11 cellular contexts compared by ENCODE assay signal in the genomic region with DNA sequence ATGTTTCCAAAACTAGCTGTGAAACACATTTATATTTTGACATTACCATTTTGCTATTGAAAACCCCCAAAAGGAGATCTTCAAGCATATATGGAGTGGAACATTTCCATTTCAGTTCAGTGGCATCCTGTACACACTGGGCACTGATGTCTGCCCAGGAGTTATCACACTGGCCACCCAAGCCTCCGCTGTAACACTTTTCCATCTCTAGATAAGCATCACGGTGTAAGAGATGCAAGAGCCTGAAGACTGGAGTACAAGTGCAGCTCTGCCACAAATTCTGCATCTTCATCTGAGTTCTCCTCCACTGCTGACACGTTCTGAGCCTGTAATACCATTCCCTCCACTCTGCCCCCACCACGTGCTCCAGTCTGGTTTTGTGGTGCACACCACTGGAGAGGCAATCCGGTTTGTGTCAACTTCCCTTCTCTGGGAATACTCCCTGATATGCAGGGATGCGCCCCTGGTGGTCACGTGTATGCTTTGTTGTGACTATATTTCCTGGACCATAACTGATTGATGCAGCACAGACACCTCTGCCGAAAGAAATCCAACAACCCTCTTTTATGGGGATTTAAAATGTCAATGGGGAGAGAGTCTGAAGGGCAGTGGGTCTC. TPM values are rescaled to one million over a fixed set of nuclear protein-coding genes. Genes with fewer than 3 reads are reported as not detected.
DNase-seq lines count a peak whose midpoint lies in the region; ATAC-seq and TF ChIP-seq lines count a peak whose summit lies in the region.
"Had no signal": no experiment of that assay in that cellular context is flagged by ENCODE, and none has a peak within 500 bp of the region (broad histone marks: within the 10 kb centered on the region; RNA-seq: fewer than 3 reads in every experiment).

No MANE protein-coding gene starts in this region.

- TF ChIP-seq CTCF in IMR-90 (conservative IDR thresholded peaks at IDR 0.05; ENCODE audit: low read depth, low read length) = no peak
- TF ChIP-seq CTCF in brain microvascular endothelial cell (IDR thresholded peaks at IDR 0.05; ENCODE audit: low read depth, low read length, missing control alignments) = peak; percentile 58

- H3K4me3 Mint-ChIP-seq in CD8-positive, alpha-beta memory T cell = peak overlapping the region in 1 of 7 donors; percentile 19

- no peak overlapping the region for H2BK20ac ChIP-seq in IMR-90 (ENCODE audit: low read depth, low read length)

- no peak overlapping the region; the same call in 1 of the 2 replicates for H3K23ac ChIP-seq in IMR-90 (ENCODE audit: low read depth, low read length)

- no peak overlapping the region for H3K27ac ChIP-seq in CD8-positive, alpha-beta memory T cell (ENCODE audit: low read depth, low read length)
- H3K27ac ChIP-seq in IMR-90 (ENCODE audit: insufficient read depth, low read length) = no peak overlapping the region
- H3K27ac ChIP-seq in brain microvascular endothelial cell = no peak overlapping the region
- H3K27ac ChIP-seq: breast epithelium, ovary, SK-N-MC had no signal

- peak overlapping the region in 7 of 8 donors; percentile 3 to 71 (median 34) for H3K27ac Mint-ChIP-seq in CD8-positive, alpha-beta memory T cell

- peaks cover 8 to 83% of the 10 kb centered on the region in 2 experiments; a peak in 3 of 4 replicates for H3K79me1 ChIP-seq in IMR-90 (ENCODE audit: low read depth in 1 of 2, low read length in 2 of 2)

- H3K4ac ChIP-seq in IMR-90 (ENCODE audit: low read depth, low read length) = peak overlapping the region; percentile 19

- in situ Hi-C loops in IMR-90 (cut with MboI; ENCODE audit: low sequenced_read_pairs) = no loop called here
- in situ Hi-C loops in brain microvascular endothelial cell (cut with HindIII; ENCODE audit: low pct_ligation_motif_present, low sequenced_read_pairs) = no loop called here

- WGBS in IMR-90 (ENCODE audit: extremely low coverage in 2 of 2, insufficient read length in 1 of 2), 2 experiments = 83% methylated on average over 2 of the region's 8 CpGs; no CpG with 5 or more reads in 1 of the 2 experiments

- no peak overlapping the region for H3K9ac ChIP-seq in IMR-90 (ENCODE audit: low read depth, low read length)

- CTCF ChIA-PET in CD8-positive, alpha-beta memory T cell (lab: Charles Lee) = no interaction called here
- CTCF ChIA-PET in IMR-90 (lab: Yijun Ruan, JAX) = interaction anchor here (2.0 kb wide), 1 partner anchor 9 kb away, joined by 5 read pairs; no protein-coding TSS in a partner anchor

- H3K9me3 Mint-ChIP-seq in CD8-positive, alpha-beta memory T cell = no peaks in the 10 kb centered on the region

- no peaks in the 10 kb centered on the region for H3K36me3 ChIP-seq in CD8-positive, alpha-beta memory T cell (ENCODE audit: insufficient read depth, low read length)
- H3K36me3 ChIP-seq in IMR-90 (ENCODE audit: control insufficient read depth, insufficient read depth, low read length) (no peaks in the 10 kb centered on the region), brain microvascular endothelial cell (replicated peaks) (no peaks in the 10 kb centered on the region)
- H3K36me3 ChIP-seq: breast epithelium, ovary had no signal

- no peak overlapping the region; the same call in 1 of the 2 replicates for H3K4me2 ChIP-seq in IMR-90 (ENCODE audit: low read depth, low read length)

- peaks cover 64 to 84% (median 83%) of the 10 kb centered on the region in 3 donors for H3K4me1 Mint-ChIP-seq in CD8-positive, alpha-beta memory T cell

- no peaks in the 10 kb centered on the region for H3K9me3 ChIP-seq in CD8-positive, alpha-beta memory T cell (ENCODE audit: low read length)
- no peaks in the 10 kb centered on the region for H3K9me3 ChIP-seq in IMR-90 (ENCODE audit: control insufficient read depth, insufficient read depth, low read length)
- H3K9me3 ChIP-seq: breast epithelium, ovary had no signal

- peak overlapping the region; percentile 48 for H3K14ac ChIP-seq in IMR-90 (replicated peaks; ENCODE audit: low read depth, low read length)

- ATAC-seq in IMR-90 (ENCODE audit: low read depth) = no peak; the same call in 1 of the 2 replicates
- no peak for ATAC-seq in GM18868 (IDR thresholded peaks at IDR 0.05; ENCODE audit: unreplicated experiment)

- H2AK5ac ChIP-seq in IMR-90 (ENCODE audit: low read depth, low read length) = peak overlapping the region; percentile 44; the same call in 1 of the 2 replicates

- H3K9me1 ChIP-seq in IMR-90 (ENCODE audit: insufficient read depth, low read length) = peaks cover 22% of the 10 kb centered on the region

- peaks cover 0 to 5% (median 4%) of the 10 kb centered on the region in 3 donors for H3K36me3 Mint-ChIP-seq in CD8-positive, alpha-beta memory T cell

- no TSS peak for BruUV-seq in IMR-90 (replicated peaks; lab: Mats Ljungman, UMichigan)

- intact Hi-C loops in IMR-90 (cut with micrococcal nuclease) = no loop called here

- no peak overlapping the region for H2BK15ac ChIP-seq in IMR-90 (ENCODE audit: low read depth, low read length)

- dilution Hi-C loops in IMR-90 (cut with HindIII; ENCODE audit: low sequenced_read_pairs, unreplicated experiment) = no loop called here

- no peak overlapping the region for H3K18ac ChIP-seq in IMR-90 (ENCODE audit: low read depth, low read length)

- DNase-seq in CD8-positive, alpha-beta memory T cell = no peak
- DNase-seq in IMR-90 = no peak
- no peak for DNase-seq in brain microvascular endothelial cell
- DNase-seq in myocyte (ENCODE audit: low read depth) = peak; percentile 42
- DNase-seq in SKM-1 (lab: John Stamatoyannopoulos, UW; ENCODE audit: unreplicated experiment) = no peak
- DNase-seq in epidermal melanocyte (ENCODE audit: insufficient read length, low spot score) = no peak
- DNase-seq in NCI-H1417 (lab: John Stamatoyannopoulos, UW) = no peak

- H2BK120ac ChIP-seq in IMR-90 (ENCODE audit: low read depth, low read length) = no peak overlapping the region

- H4K20me1 ChIP-seq in IMR-90 (ENCODE audit: insufficient read depth, low read length) = peaks cover 52% of the 10 kb centered on the region

- peaks cover 39% of the 10 kb centered on the region for H3K4me1 ChIP-seq in CD8-positive, alpha-beta memory T cell (ENCODE audit: insufficient read depth, low read length)
- peaks cover 23% of the 10 kb centered on the region for H3K4me1 ChIP-seq in IMR-90 (ENCODE audit: control insufficient read depth, insufficient read depth, low read length)
- H3K4me1 ChIP-seq: breast epithelium had no signal

- TF ChIP-seq RAD21 in IMR-90 (IDR thresholded peaks at IDR 0.05; ENCODE audit: low read length) = no peak

- H4K5ac ChIP-seq in IMR-90 (ENCODE audit: low read depth, low read length) = 0 out of 2 replicates have a peak overlapping the region, but pooled peaks have one; percentile 3

- no peaks in the 10 kb centered on the region for H3K27me3 ChIP-seq in CD8-positive, alpha-beta memory T cell (ENCODE audit: insufficient read depth, low read length, poor library complexity, severe bottlenecking)
- no peaks in the 10 kb centered on the region for H3K27me3 ChIP-seq in IMR-90 (ENCODE audit: control insufficient read depth, insufficient read depth, low read length)
- no peaks in the 10 kb centered on the region for H3K27me3 ChIP-seq in brain microvascular endothelial cell (replicated peaks)
- H3K27me3 ChIP-seq: breast epithelium, ovary had no signal

- no peak for TF ChIP-seq POLR2A in IMR-90 (IDR thresholded peaks at IDR 0.05; ENCODE audit: low read depth, low read length)

- no peak overlapping the region for H2AK9ac ChIP-seq in IMR-90 (replicated peaks; ENCODE audit: low read depth, low read length, poor library complexity)

- H2AFZ ChIP-seq in IMR-90 (replicated peaks; ENCODE audit: low read length, poor library complexity) = no peak overlapping the region

- H4K91ac ChIP-seq in IMR-90 (ENCODE audit: insufficient read depth, low read depth, low read length) = no peak overlapping the region

- H3K4me3 ChIP-seq in CD8-positive, alpha-beta memory T cell (ENCODE audit: low read length) = no peak overlapping the region
- H3K4me3 ChIP-seq in IMR-90 (ENCODE audit: insufficient read depth, low read depth, low read length) (no peak overlapping the region), brain microvascular endothelial cell (ENCODE audit: low read depth, low read length) (no peak overlapping the region)
- H3K4me3 ChIP-seq: breast epithelium, ovary, SK-N-MC had no signal

- no peak overlapping the region for H3K56ac ChIP-seq in IMR-90 (ENCODE audit: extremely low read depth, insufficient read depth, low read length)

- no peaks in the 10 kb centered on the region for H3K27me3 Mint-ChIP-seq in CD8-positive, alpha-beta memory T cell

- POLR2A ChIA-PET in CD8-positive, alpha-beta memory T cell (lab: Charles Lee) = no interaction called here
- POLR2A ChIA-PET in IMR-90 (lab: Charles Lee; ENCODE audit: unreplicated experiment) = no interaction called here

- no peak overlapping the region for H2BK5ac ChIP-seq in IMR-90 (ENCODE audit: low read depth, low read length, poor library complexity, severe bottlenecking)

- H4K8ac ChIP-seq in IMR-90 (ENCODE audit: low read depth in 2 of 2, low read length in 2 of 2) = peak overlapping the region in 1 of 2 experiments; percentile 32; a peak in 1 of 4 replicates

TF ChIP-seq in IMR-90, 13 proteins besides CTCF, POLR2A, EP300 and RAD21:
- TF ChIP-seq RFX5 (IDR thresholded peaks at IDR 0.05; ENCODE audit: low read depth, low read length) (no peak), MAFK (IDR thresholded peaks at IDR 0.05; ENCODE audit: low read depth, low read length) (no peak)
- TF ChIP-seq, protein P1, sequence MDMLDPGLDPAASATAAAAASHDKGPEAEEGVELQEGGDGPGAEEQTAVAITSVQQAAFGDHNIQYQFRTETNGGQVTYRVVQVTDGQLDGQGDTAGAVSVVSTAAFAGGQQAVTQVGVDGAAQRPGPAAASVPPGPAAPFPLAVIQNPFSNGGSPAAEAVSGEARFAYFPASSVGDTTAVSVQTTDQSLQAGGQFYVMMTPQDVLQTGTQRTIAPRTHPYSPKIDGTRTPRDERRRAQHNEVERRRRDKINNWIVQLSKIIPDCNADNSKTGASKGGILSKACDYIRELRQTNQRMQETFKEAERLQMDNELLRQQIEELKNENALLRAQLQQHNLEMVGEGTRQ (IDR thresholded peaks at IDR 0.05; ENCODE audit: low read depth, low read length) = peak; percentile 26; the same call in 1 of the 2 replicates
TF ChIP-seq in IMR-90: peak in this region for 1.

RNA-seq across cellular contexts. Expression of a gene that starts 12.7 kb away (rescaled TPM):
- 10 to 100 TPM; 24.1 to 27.5 TPM for total RNA-seq in CD8-positive, alpha-beta memory T cell
- polyA plus RNA-seq in CD8-positive, alpha-beta memory T cell = 15.6 TPM
- 68.3 and 100.0 TPM in 2 replicates for total RNA-seq in IMR-90 (2012; rRNA removed)
- 16.8 and 22.6 TPM in 2 replicates for polyA plus RNA-seq in IMR-90 (2012; rRNA removed)
- 5.0 and 6.5 TPM in 2 replicates for polyA plus RNA-seq in IMR-90 (2012; cell fraction: cytosol; rRNA removed)
- 2.6 and 14.1 TPM in 2 replicates for polyA plus RNA-seq in IMR-90 (2012; cell fraction: nucleus; rRNA removed; ENCODE audit: low replicate concordance)
- 10.5 and 11.6 TPM in 2 replicates for total RNA-seq in myocyte
- 14.1 TPM for polyA plus RNA-seq in myocyte (2012)
